Comparison of ENCODE assay signal across 10 cellular contexts in the genomic region with DNA sequence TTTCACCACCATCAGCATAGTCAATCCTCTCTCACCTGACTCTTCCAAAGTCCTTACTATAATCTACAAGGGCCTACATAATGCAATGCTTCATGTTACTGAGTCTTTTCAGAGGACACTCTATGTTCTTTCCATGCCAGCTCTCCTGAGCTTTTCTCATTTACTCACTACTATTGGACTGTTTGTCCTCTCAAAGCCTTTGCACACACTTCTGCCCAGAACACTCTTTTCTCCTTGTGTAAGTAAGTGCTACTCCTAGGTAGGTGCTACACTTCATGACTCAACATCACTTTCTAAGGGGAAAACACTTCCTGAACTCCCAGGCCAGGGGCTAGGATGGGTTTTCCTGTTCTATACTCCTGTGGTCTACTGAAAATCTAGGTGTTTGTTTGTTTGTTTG.
"Had no signal": no experiment of that assay in that cellular context is flagged by ENCODE, and none has a peak within 500 bp of the region (broad histone marks: within the 10 kb centered on the region; RNA-seq: fewer than 3 reads in every experiment).

No MANE protein-coding gene starts in this region.

- H3K27ac ChIP-seq: GM23248, HL-60 had no signal

- H3K9me3 Mint-ChIP-seq: HFFc6 had no signal

- H3K36me3 ChIP-seq: HAP-1 had no signal

- H3K27ac Mint-ChIP-seq: HFFc6 had no signal

- DNase-seq: GM23248, GOT3, H7, HFFc6, KG1 had no signal

- H3K9me3 ChIP-seq: HAP-1 had no signal

- H3K4me3 ChIP-seq: GM23248, HAP-1, K562 had no signal

- ATAC-seq: HCT116, HepG2, K562 had no signal

- H3K4me3 Mint-ChIP-seq: HFFc6 had no signal
